In the genomic region with DNA sequence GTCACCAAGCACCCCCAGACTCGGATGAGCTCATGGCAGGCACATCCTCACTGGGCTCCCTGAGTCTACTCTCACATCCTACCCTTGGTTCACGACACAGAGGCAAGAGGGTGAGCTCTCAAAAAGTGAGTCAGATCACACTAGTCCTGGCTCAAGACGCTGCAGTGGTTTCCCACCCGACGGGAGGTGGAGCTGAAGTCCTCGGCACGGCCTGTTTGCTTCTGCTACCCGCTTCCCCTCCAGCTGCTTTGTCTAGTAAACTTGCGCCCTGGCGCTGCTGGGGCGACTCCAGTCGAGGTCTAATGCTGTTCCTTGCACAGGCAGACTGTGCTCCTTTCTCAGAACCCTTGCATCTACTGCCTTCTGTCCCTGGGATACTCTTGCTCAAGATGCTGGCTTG, we compare ENCODE assay signal across 17 cellular contexts. TPM values are rescaled to one million over a fixed set of nuclear protein-coding genes. Genes with fewer than 3 reads are reported as not detected.
DNase-seq lines count a peak whose midpoint lies in the region; ATAC-seq, FAIRE-seq and TF ChIP-seq lines count a peak whose summit lies in the region.
"Had no signal": no experiment of that assay in that cellular context is flagged by ENCODE, and none has a peak within 500 bp of the region (broad histone marks: within the 10 kb centered on the region; RNA-seq: fewer than 3 reads in every experiment).

No MANE protein-coding gene starts in this region.

- no peak overlapping the region for H3K27ac Mint-ChIP-seq in activated CD4-positive, alpha-beta T cell treated with anti-CD3 and anti-CD28 coated beads for 36 hours
- H3K27ac Mint-ChIP-seq in neural progenitor cell: no peak overlapping the region
- H3K27ac Mint-ChIP-seq: nephron progenitor cell; T-helper 2 cell treated with Interferon-gamma antibody and Interleukin-4, amounts not matched to agents 5 μg/mL and 100 μg/mL, for 36 hours had no signal

- no peak for TF ChIP-seq CTCF in GM12878 (IDR thresholded peaks at IDR 0.05 in 2 of 3, conservative IDR thresholded peaks at IDR 0.05 in 1 of 3; ENCODE audit: control insufficient read depth in 2 of 3, extremely low read depth in 1 of 3, insufficient read depth in 1 of 3, low read depth in 3 of 3, low read length in 3 of 3)
- no peak for TF ChIP-seq CTCF in neural progenitor cell (IDR thresholded peaks at IDR 0.05)

- H4K20me1 ChIP-seq in GM12878 (ENCODE audit: control insufficient read depth, insufficient read depth) (no peaks in the 10 kb centered on the region), neural progenitor cell (ENCODE audit: low read depth) (no peaks in the 10 kb centered on the region)

- peak; percentile 28; the same call in 1 of the 2 replicates for TF ChIP-seq RAD21 in GM12878 (IDR thresholded peaks at IDR 0.05; ENCODE audit: insufficient read depth, low read depth, low read length)

- no peaks in the 10 kb centered on the region for H3K27me3 Mint-ChIP-seq in activated CD4-positive, alpha-beta T cell treated with anti-CD3 and anti-CD28 coated beads for 36 hours
- H3K27me3 Mint-ChIP-seq in neural progenitor cell (ENCODE audit: insufficient read depth, low read depth): peaks cover 3% of the 10 kb centered on the region

- peak; percentile 55 for DNase-seq in activated CD4-positive, alpha-beta T cell treated with anti-CD3 and anti-CD28 coated beads for 36 hours
- DNase-seq in activated CD4-positive, alpha-beta T cell treated with anti-CD3 and anti-CD28 coated beads, Interleukin-2, amount 50 U/mL, for 48 hours: no peak
- DNase-seq in NOMO-1 treated with dmso at 0.1 percent for 144 hours (lab: John Stamatoyannopoulos, UW; ENCODE audit: unreplicated experiment): peak; percentile 47
- DNase-seq in GM12878 (ENCODE audit: low read depth, low spot score): no peak
- peak; percentile 9 for DNase-seq in stimulated activated CD8-positive, alpha-beta memory T cell treated with anti-CD3 and anti-CD28 coated beads, Interleukin-12 subunit alpha, Interleukin-12 subunit beta, amount 100 ng/mL, for 4 hours (ENCODE audit: low read depth)
- no peak for DNase-seq in neural progenitor cell (ENCODE audit: low spot score)
- no peak for DNase-seq in HUDEP-2 (lab: John Stamatoyannopoulos, UW; ENCODE audit: unreplicated experiment in 76 of 76)
- DNase-seq: effector memory CD4-positive, alpha-beta T cell; NCI-H2171 treated with DMSO at 0.1 percent for 48 hours; nephron progenitor cell; upper lobe of right lung had no signal

- RAD21 ChIA-PET in GM12878 (lab: Charles Lee; ENCODE audit: unreplicated experiment): no interaction called here

- peak; percentile 81 for ATAC-seq in activated CD4-positive, alpha-beta T cell treated with anti-CD3 and anti-CD28 coated beads for 36 hours
- ATAC-seq in GM12878 (no peak), GM19324 (IDR thresholded peaks at IDR 0.05; ENCODE audit: low FRiP score, unreplicated experiment) (no peak)
- ATAC-seq: left colon, Panc1, upper lobe of right lung had no signal

- H3K36me3 ChIP-seq in GM12878 (ENCODE audit: control insufficient read depth in 2 of 2, insufficient read depth in 2 of 2, low read length in 1 of 2) (no peaks in the 10 kb centered on the region), neural progenitor cell (no peaks in the 10 kb centered on the region)
- H3K36me3 ChIP-seq: upper lobe of right lung had no signal

- no peak for FAIRE-seq in GM12878 (lab: Jason Lieb, UNC)
- FAIRE-seq: GM12891 had no signal

- no peaks in the 10 kb centered on the region for H3K79me2 ChIP-seq in GM12878 (ENCODE audit: control insufficient read depth, insufficient read depth, low read length)
- no peaks in the 10 kb centered on the region for H3K79me2 ChIP-seq in neural progenitor cell (ENCODE audit: low read depth)

- TF ChIP-seq EP300 in GM12878 (IDR thresholded peaks at IDR 0.05; ENCODE audit: borderline replicate concordance in 1 of 2, control insufficient read depth in 1 of 2, low read depth in 2 of 2, low read length in 2 of 2): no peak

- H3K27ac ChIP-seq in GM12878 (ENCODE audit: control insufficient read depth, insufficient read depth) (no peak overlapping the region), neural progenitor cell (no peak overlapping the region)
- H3K27ac ChIP-seq: skin epidermis, upper lobe of right lung had no signal

- H3K4me1 Mint-ChIP-seq in activated CD4-positive, alpha-beta T cell treated with anti-CD3 and anti-CD28 coated beads for 36 hours: peaks cover 17% of the 10 kb centered on the region
- H3K4me1 Mint-ChIP-seq in neural progenitor cell: peaks cover 9% of the 10 kb centered on the region

- H3K9me3 Mint-ChIP-seq in activated CD4-positive, alpha-beta T cell treated with anti-CD3 and anti-CD28 coated beads for 36 hours (ENCODE audit: low read depth): no peaks in the 10 kb centered on the region
- peaks cover 3% of the 10 kb centered on the region for H3K9me3 Mint-ChIP-seq in neural progenitor cell
- H3K9me3 Mint-ChIP-seq: T-helper 2 cell treated with Interferon-gamma antibody and Interleukin-4, amounts not matched to agents 5 μg/mL and 100 μg/mL, for 36 hours had no signal

- H3K36me3 Mint-ChIP-seq in activated CD4-positive, alpha-beta T cell treated with anti-CD3 and anti-CD28 coated beads for 36 hours (ENCODE audit: low read depth): no peaks in the 10 kb centered on the region
- no peaks in the 10 kb centered on the region for H3K36me3 Mint-ChIP-seq in neural progenitor cell

- POLR2A ChIA-PET in activated CD4-positive, alpha-beta T cell treated with anti-CD3 and anti-CD28 coated beads for 36 hours (lab: Charles Lee): interaction anchor here (0.6 kb wide), 1 partner anchor 260 kb away, joined by 3 read pairs; no protein-coding TSS in a partner anchor
- POLR2A ChIA-PET in GM12878 (lab: Charles Lee): interaction anchor here (1.0 kb wide), 1 partner anchor 21 kb away, joined by 3 read pairs; no protein-coding TSS in a partner anchor

- intact Hi-C loops in activated CD4-positive, alpha-beta T cell treated with anti-CD3 and anti-CD28 coated beads for 36 hours (cut with DNase I, micrococcal nuclease): no loop called here
- intact Hi-C loops in GM12878 (cut with micrococcal nuclease; ENCODE audit: unreplicated experiment): no loop called here

- no peak for TF ChIP-seq POLR2A in GM12878 (IDR thresholded peaks at IDR 0.05; ENCODE audit: low read depth, low read length)

- H3K27me3 ChIP-seq in GM12878 (replicated peaks in 1 of 2; ENCODE audit: control insufficient read depth in 2 of 2, insufficient read depth in 2 of 2, low read length in 1 of 2): no peaks in the 10 kb centered on the region
- H3K27me3 ChIP-seq in neural progenitor cell: no peaks in the 10 kb centered on the region
- H3K27me3 ChIP-seq: upper lobe of right lung had no signal

- H3K4me2 ChIP-seq in GM12878 (ENCODE audit: control insufficient read depth, insufficient read depth): no peak overlapping the region
- no peak overlapping the region for H3K4me2 ChIP-seq in neural progenitor cell

- WGBS in GM12878 (ENCODE audit: insufficient coverage, insufficient replicate concordance, low lambda C conversion rate, missing lambda C conversion rate): 76% methylated on average over 12 of the region's 12 CpGs

- no peaks in the 10 kb centered on the region for H3F3A ChIP-seq in neural progenitor cell (ENCODE audit: low read depth)

- BruUV-seq in GM12878 (replicated peaks; lab: Mats Ljungman, UMichigan): no TSS peak

- H3K9me3 ChIP-seq in GM12878 (replicated peaks; ENCODE audit: control insufficient read depth, insufficient read depth, low read length) (no peaks in the 10 kb centered on the region), neural progenitor cell (ENCODE audit: low read depth) (no peaks in the 10 kb centered on the region)
- H3K9me3 ChIP-seq: upper lobe of right lung had no signal

- CTCF ChIA-PET in activated CD4-positive, alpha-beta T cell treated with anti-CD3 and anti-CD28 coated beads for 36 hours (lab: Charles Lee): interaction anchor here (0.6 to 1.2 kb wide), 2 partner anchors 101 to 504 kb away, joined by 3 to 4 read pairs; no protein-coding TSS in a partner anchor
- CTCF ChIA-PET in GM12878 (lab: Yijun Ruan, JAX): interaction anchor here (1.0 to 1.2 kb wide), 2 partner anchors 101 to 109 kb away, joined by 3 to 4 read pairs; no protein-coding TSS in a partner anchor

- H2AFZ ChIP-seq in GM12878 (ENCODE audit: control insufficient read depth, low read depth, low read length) (no peak overlapping the region), neural progenitor cell (replicated peaks) (no peak overlapping the region)

- H3K4me3 Mint-ChIP-seq in activated CD4-positive, alpha-beta T cell treated with anti-CD3 and anti-CD28 coated beads for 36 hours: no peak overlapping the region
- H3K4me3 Mint-ChIP-seq in neural progenitor cell: no peak overlapping the region
- H3K4me3 Mint-ChIP-seq: nephron progenitor cell; T-helper 2 cell treated with Interferon-gamma antibody and Interleukin-4, amounts not matched to agents 5 μg/mL and 100 μg/mL, for 36 hours had no signal

- SMC1A ChIA-PET in GM12878 (lab: Charles Lee; ENCODE audit: uncharacterized antibody, unreplicated experiment): interaction anchor here (0.6 to 3.3 kb wide), 5 partner anchors 12 to 92 kb away, joined by 3 to 13 read pairs (median 3); no protein-coding TSS in a partner anchor

- H3K4me1 ChIP-seq in GM12878 (ENCODE audit: control insufficient read depth, insufficient read depth, low read length): peaks cover 6% of the 10 kb centered on the region
- H3K4me1 ChIP-seq in neural progenitor cell: peaks cover 6% of the 10 kb centered on the region
- H3K4me1 ChIP-seq: upper lobe of right lung had no signal

- no peak overlapping the region for H3K9ac ChIP-seq in GM12878 (ENCODE audit: control insufficient read depth, insufficient read depth, low read length)
- H3K9ac ChIP-seq in neural progenitor cell: no peak overlapping the region

- in situ Hi-C loops in GM12878 (cut with MboI): loop anchor here (25.0 kb wide), 1 partner anchor 762 kb away; no protein-coding TSS in a partner anchor

- no peak overlapping the region for H3K4me3 ChIP-seq in GM12878
- no peak overlapping the region for H3K4me3 ChIP-seq in neural progenitor cell
- H3K4me3 ChIP-seq: skin epidermis, upper lobe of right lung had no signal

RNA-seq across cellular contexts. Expression of gene SFMBT2, which starts 13.5 kb away (rescaled TPM):
- 10 to 100 TPM; 17.6 to 18.0 TPM for total RNA-seq in activated CD4-positive, alpha-beta T cell treated with anti-CD3 and anti-CD28 coated beads for 36 hours
- total RNA-seq in GM12878 (2013; cell fraction: nucleolus; rRNA removed): 125 and 127 TPM in 2 replicates
- 16.7 and 17.0 TPM in 2 replicates for total RNA-seq in GM12878 (2014; rRNA removed)
- total RNA-seq in GM12878 (2014; rRNA removed; fragmentation: Illumina TruSeq; extraction: Trizol): 18.2 and 18.9 TPM in 2 replicates
- total RNA-seq in GM12878 (2021): 26.1 and 29.6 TPM in 2 replicates
- polyA plus RNA-seq in GM12878 (2011; ENCODE audit: low read depth): 6.6 TPM
- polyA plus RNA-seq in GM12878 (2011; rRNA removed): 19.0 and 22.5 TPM in 2 replicates
- 14.6 and 18.5 TPM in 2 replicates for polyA plus RNA-seq in GM12878 (2011; cell fraction: cytosol; rRNA removed)
- 42.9 and 46.5 TPM in 2 replicates for polyA plus RNA-seq in GM12878 (2011; cell fraction: nucleus; rRNA removed)
- 8.3 and 10.7 TPM in 2 replicates for polyA plus RNA-seq in GM12878 (2012)
- 20.5 and 21.5 TPM in 2 replicates for polyA plus RNA-seq in GM12878 (2014; fragmentation: Illumina TruSeq; extraction: Trizol)
- polyA plus RNA-seq in GM12878 (2014; fragmentation: Nextera tagmentation; extraction: Ambion mirVana): 1 to 10 TPM; 2.8 to 4.3 TPM
- polyA plus RNA-seq in GM12878 (2014; rRNA removed): 13.3 and 13.6 TPM in 2 replicates
- 10 to 100 TPM; 10.1 to 11.5 TPM for polyA plus RNA-seq in GM12878 (2016; fragmentation: Nextera tagmentation; extraction: Ambion mirVana)
- 37.3 and 49.0 TPM in 2 replicates for polyA minus RNA-seq in GM12878 (2011; rRNA and poly(A)+ RNA removed)
- polyA minus RNA-seq in GM12878 (2011; cell fraction: cytosol; rRNA and poly(A)+ RNA removed): 12.4 and 14.8 TPM in 2 replicates
- 45.3 and 64.3 TPM in 2 replicates for polyA minus RNA-seq in GM12878 (2011; cell fraction: nucleus; rRNA and poly(A)+ RNA removed)
- 1.8 and 2.6 TPM in 2 replicates for total RNA-seq in neural progenitor cell (ENCODE audit: low replicate concordance)

Comparison
In these comparisons a context has a peak if more than half of its experiments do, and no peak if none do; other contexts are left out.
1. DNase-seq: peak in activated CD4-positive, alpha-beta T cell treated with anti-CD3 and anti-CD28 coated beads for 36 hours (single experiment), NOMO-1 treated with dmso at 0.1 percent for 144 hours (single experiment) and stimulated activated CD8-positive, alpha-beta memory T cell treated with anti-CD3 and anti-CD28 coated beads, Interleukin-12 subunit alpha, Interleukin-12 subunit beta, amount 100 ng/mL, for 4 hours (single experiment); none in activated CD4-positive, alpha-beta T cell treated with anti-CD3 and anti-CD28 coated beads, Interleukin-2, amount 50 U/mL, for 48 hours (0 of 2), GM12878 (single experiment), neural progenitor cell (single experiment) and HUDEP-2 (0 of 76).